In the genomic region with DNA sequence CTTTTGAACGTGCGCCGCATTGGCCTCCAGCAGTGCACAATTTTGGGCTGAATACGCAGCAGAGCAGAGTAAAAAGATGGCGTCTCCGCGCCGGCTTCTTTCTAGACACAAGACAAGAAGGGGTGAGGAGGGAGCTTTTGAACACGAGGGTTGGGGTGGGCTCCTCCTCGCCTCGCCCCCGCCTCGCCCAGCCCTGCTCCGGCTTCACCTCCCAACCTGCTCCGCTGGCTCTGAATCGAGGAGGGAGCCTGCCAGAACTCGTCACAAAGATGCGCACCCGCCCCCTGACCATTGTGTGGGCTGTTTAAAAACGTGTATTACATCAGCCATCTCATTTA, we compare ENCODE assay signal across 29 cellular contexts.
A peak's percentile ranks its signal among the peaks of the same experiment; 100 is the strongest.
DNase-seq lines count a peak whose midpoint lies in the region; ATAC-seq, FAIRE-seq and TF ChIP-seq lines count a peak whose summit lies in the region.
"Had no signal": no experiment of that assay in that cellular context is flagged by ENCODE, and none has a peak within 500 bp of the region (broad histone marks: within the 10 kb centered on the region; RNA-seq: fewer than 3 reads in every experiment).

No MANE protein-coding gene starts in this region.

- H3K9me3 Mint-ChIP-seq in MCF 10A (ENCODE audit: unreplicated experiment) = no peaks in the 10 kb centered on the region
- H3K9me3 Mint-ChIP-seq: activated T-helper 2 cell treated with anti-CD3 and anti-CD28 coated beads, Interferon-gamma antibody, Interleukin-2, Interleukin-4, amounts not matched to agents 10 μg/mL and 5 μg/mL and 100 μg/mL, durations not matched to agents 14 hours and 24 hours and 36 hours; stimulated activated naive B cell treated with anti-CD40 and anti-IgM and Interleukin-4, amounts not matched to agents 10 μg/mL and 1 μg/mL and 100 μg/mL, for 72 hours had no signal

- WGBS in thymus = 84% methylated on average over 20 of the region's 20 CpGs

- H3K27ac ChIP-seq in breast epithelium = no peak overlapping the region
- peak overlapping the region in 55 of 59 donors; percentile 2 to 90 (median 73) for H3K27ac ChIP-seq in dorsolateral prefrontal cortex
- no peak overlapping the region for H3K27ac ChIP-seq in kidney (ENCODE audit: low read depth in 2 of 2, low read length in 2 of 2)
- peak overlapping the region; percentile 2 for H3K27ac ChIP-seq in thymus (ENCODE audit: low read depth)
- H3K27ac ChIP-seq: C4-2B, heart left ventricle had no signal

- peaks cover 6% of the 10 kb centered on the region for H3K36me3 Mint-ChIP-seq in MCF 10A (ENCODE audit: insufficient read depth, unreplicated experiment)
- H3K36me3 Mint-ChIP-seq: brain; naive thymus-derived CD4-positive, alpha-beta T cell; stimulated activated naive B cell treated with anti-CD40 and anti-IgM and Interleukin-4, amounts not matched to agents 10 μg/mL and 1 μg/mL and 100 μg/mL, for 72 hours had no signal

- peak; percentile 43 to 54 for DNase-seq in breast epithelium (ENCODE audit: low spot score in 2 of 2)
- DNase-seq in MCF 10A (ENCODE audit: unreplicated experiment) = no peak
- DNase-seq in dorsolateral prefrontal cortex = peak in 7 of 10 donors; percentile 50 to 76 (median 63)
- peak; percentile 39 for DNase-seq in kidney
- DNase-seq in islet precursor cell = no peak
- DNase-seq in NCI-H2196 (lab: John Stamatoyannopoulos, UW; ENCODE audit: unreplicated experiment) = no peak
- DNase-seq: 8988T; activated naive CD4-positive, alpha-beta T cell treated with anti-CD3 and anti-CD28 coated beads, Interleukin-2, amount 50 U/mL, for 16 hours; DMS79 treated with DMSO at 0.1 percent for 48 hours; effector CD4-positive, alpha-beta T cell; foreskin fibroblast; GF-D8; heart left ventricle; kidney glomerular epithelial cell; midbrain; naive thymus-derived CD4-positive, alpha-beta T cell; NCI-H2029 treated with DMSO at 0.1 percent for 48 hours; NCI-H748 treated with DMSO at 0.1 percent for 48 hours; stimulated activated naive B cell treated with anti-CD40 and anti-IgM and Interleukin-4, amounts not matched to agents 10 μg/mL and 1 μg/mL and 100 μg/mL, for 72 hours; SW 1271 had no signal

- H3K9me3 ChIP-seq in breast epithelium (no peaks in the 10 kb centered on the region), kidney (ENCODE audit: control insufficient read depth in 1 of 2, low read length in 2 of 2) (peaks cover 0 to 2% of the 10 kb centered on the region in 2 donors), thymus (ENCODE audit: control insufficient read depth) (no peaks in the 10 kb centered on the region)
- H3K9me3 ChIP-seq: heart left ventricle had no signal

- no peak for TF ChIP-seq POLR2A in breast epithelium (IDR thresholded peaks at IDR 0.05)

- intact Hi-C loops in breast epithelium (cut with DNase I; ENCODE audit: low total_unique reads) = no loop called here
- intact Hi-C loops in MCF 10A (cut with micrococcal nuclease) = no loop called here
- intact Hi-C loops in dorsolateral prefrontal cortex (cut with DNase I) = no loop called here
- intact Hi-C loops in kidney (cut with DNase I) = no loop called here

- BruUV-seq in MCF 10A (replicated peaks; lab: Mats Ljungman, UMichigan) = no TSS peak

- no peak overlapping the region for H3K27ac Mint-ChIP-seq in MCF 10A (ENCODE audit: low read depth, unreplicated experiment)
- H3K27ac Mint-ChIP-seq: activated T-helper 2 cell treated with anti-CD3 and anti-CD28 coated beads, Interferon-gamma antibody, Interleukin-2, Interleukin-4, amounts not matched to agents 10 μg/mL and 5 μg/mL and 100 μg/mL, durations not matched to agents 14 hours and 24 hours and 36 hours; naive thymus-derived CD4-positive, alpha-beta T cell; stimulated activated naive B cell treated with anti-CD40 and anti-IgM and Interleukin-4, amounts not matched to agents 10 μg/mL and 1 μg/mL and 100 μg/mL, for 72 hours had no signal

- no peak overlapping the region for H3K4me3 Mint-ChIP-seq in MCF 10A (ENCODE audit: unreplicated experiment)
- H3K4me3 Mint-ChIP-seq: brain; naive thymus-derived CD4-positive, alpha-beta T cell; stimulated activated naive B cell treated with anti-CD40 and anti-IgM and Interleukin-4, amounts not matched to agents 10 μg/mL and 1 μg/mL and 100 μg/mL, for 72 hours had no signal

- CTCF ChIA-PET in MCF 10A (lab: Yijun Ruan, JAX) = interaction anchor here (0.6 kb wide), 1 partner anchor 1096 kb away, joined by 3 read pairs; no protein-coding TSS in a partner anchor

- H3K27me3 Mint-ChIP-seq in MCF 10A (ENCODE audit: insufficient read depth, unreplicated experiment) = no peaks in the 10 kb centered on the region
- H3K27me3 Mint-ChIP-seq: brain had no signal

- TF ChIP-seq CTCF in breast epithelium (IDR thresholded peaks at IDR 0.05) = no peak
- TF ChIP-seq CTCF in MCF 10A (IDR thresholded peaks at IDR 0.05; ENCODE audit: unreplicated experiment) = no peak
- TF ChIP-seq CTCF in dorsolateral prefrontal cortex (IDR thresholded peaks at IDR 0.05 in 54 of 56, conservative IDR thresholded peaks at IDR 0.05 in 2 of 56; ENCODE audit: low read depth in 1 of 56, partially characterized antibody in 56 of 56) = no peak
- TF ChIP-seq CTCF in kidney (IDR thresholded peaks at IDR 0.05; ENCODE audit: borderline replicate concordance, extremely low read depth, insufficient read depth) = no peak

- H3K27me3 ChIP-seq in breast epithelium (no peaks in the 10 kb centered on the region), dorsolateral prefrontal cortex (no peaks in the 10 kb centered on the region), thymus (ENCODE audit: control insufficient read depth, insufficient read depth) (no peaks in the 10 kb centered on the region)

- FAIRE-seq in kidney (lab: Jason Lieb, UNC) = no peak
- FAIRE-seq: colon, GM19239, H54 had no signal

- ATAC-seq in GM21737 (IDR thresholded peaks at IDR 0.05; ENCODE audit: unreplicated experiment) = no peak
- ATAC-seq: heart left ventricle; naive thymus-derived CD4-positive, alpha-beta T cell; Panc1; stimulated activated naive B cell treated with anti-CD40 and anti-IgM and Interleukin-4, amounts not matched to agents 10 μg/mL and 1 μg/mL and 100 μg/mL, for 72 hours had no signal

- H3K9ac ChIP-seq in kidney (ENCODE audit: low read length in 2 of 2) = no peak overlapping the region

- H3K4me1 Mint-ChIP-seq in MCF 10A (ENCODE audit: insufficient read depth, unreplicated experiment) = peaks cover 6% of the 10 kb centered on the region
- H3K4me1 Mint-ChIP-seq: brain; stimulated activated naive B cell treated with anti-CD40 and anti-IgM and Interleukin-4, amounts not matched to agents 10 μg/mL and 1 μg/mL and 100 μg/mL, for 72 hours had no signal

- H3K36me3 ChIP-seq in breast epithelium (no peaks in the 10 kb centered on the region), kidney (ENCODE audit: control insufficient read depth in 1 of 2, insufficient read depth in 2 of 2, low read length in 2 of 2) (peaks cover 0 to 3% of the 10 kb centered on the region in 2 donors), thymus (ENCODE audit: control insufficient read depth, insufficient read depth) (no peaks in the 10 kb centered on the region)
- H3K36me3 ChIP-seq: heart left ventricle had no signal

- no peaks in the 10 kb centered on the region for H3K4me1 ChIP-seq in breast epithelium
- no peaks in the 10 kb centered on the region for H3K4me1 ChIP-seq in kidney (ENCODE audit: control insufficient read depth in 1 of 2, insufficient read depth in 1 of 2, low read depth in 1 of 2, low read length in 2 of 2)
- no peaks in the 10 kb centered on the region for H3K4me1 ChIP-seq in thymus (ENCODE audit: control insufficient read depth, insufficient read depth, low read length)
- H3K4me1 ChIP-seq: heart left ventricle had no signal

- POLR2A ChIA-PET in MCF 10A (lab: Yijun Ruan, JAX) = no interaction called here

- peak overlapping the region in 2 of 3 donors; percentile 27 to 44 for H3K4me3 ChIP-seq in breast epithelium
- H3K4me3 ChIP-seq in dorsolateral prefrontal cortex = peak overlapping the region in 4 of 59 donors; percentile 3 to 10 (median 7)
- H3K4me3 ChIP-seq in kidney (ENCODE audit: low read length in 2 of 2) = no peak overlapping the region
- no peak overlapping the region for H3K4me3 ChIP-seq in thymus (ENCODE audit: low read length)
- H3K4me3 ChIP-seq: heart left ventricle had no signal

Comparison
In these comparisons a context has a peak if more than half of its experiments do, and no peak if none do; other contexts are left out.
1. DNase-seq: peak in breast epithelium (2 of 2), dorsolateral prefrontal cortex (7 of 10) and kidney (single experiment); none in MCF 10A (single experiment), islet precursor cell (single experiment) and NCI-H2196 (single experiment).
2. H3K27ac ChIP-seq: peak in dorsolateral prefrontal cortex (55 of 59) and thymus (single experiment); none in breast epithelium (0 of 2) and kidney (0 of 2).
3. H3K4me3 ChIP-seq: peak in breast epithelium (2 of 3); none in kidney (0 of 2) and thymus (single experiment).